ENCODE assay signal across 1 cellular context in the genomic region with DNA sequence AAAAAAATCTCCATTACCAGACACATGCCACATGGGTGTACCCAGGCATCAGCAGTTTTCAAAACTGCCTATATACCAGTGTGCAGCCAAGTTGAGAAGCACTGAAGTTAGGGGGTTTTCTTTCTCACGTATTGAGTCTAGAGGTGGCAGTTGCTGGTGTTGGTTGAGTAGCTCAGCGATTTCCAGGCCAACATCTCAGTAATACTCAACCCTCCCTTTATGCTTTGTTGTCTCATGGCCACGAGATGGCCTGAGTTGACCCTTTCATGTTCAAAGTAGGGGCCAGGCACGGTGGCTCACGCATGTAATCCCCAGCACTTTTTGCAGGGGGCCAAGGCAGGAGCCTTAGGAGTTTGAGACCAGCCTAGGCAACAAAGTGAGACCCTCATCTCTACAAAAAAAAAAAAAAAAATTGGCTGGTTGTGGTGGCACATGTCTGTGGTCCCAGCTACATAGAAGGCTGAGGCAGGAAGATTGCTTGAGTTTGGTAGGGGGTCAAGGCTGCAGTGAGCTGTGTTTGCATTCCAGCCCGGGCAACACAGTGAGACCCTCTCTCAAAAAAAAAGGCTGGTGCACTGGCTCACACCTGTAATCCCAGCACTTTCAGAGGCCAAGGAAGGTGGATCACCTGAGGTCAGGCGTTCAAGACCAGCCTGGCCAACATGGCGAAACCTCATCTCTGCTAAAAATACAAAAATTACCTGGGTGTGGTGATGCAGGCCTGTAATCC.
TF ChIP-seq lines count a peak whose summit lies in the region.

No MANE protein-coding gene starts in this region.

TF ChIP-seq in HepG2, 621 proteins besides CTCF, POLR2A, EP300 and RAD21 (continued from another document):
- TF ChIP-seq ZNF121 (CRISPR knock-in tag; IDR thresholded peaks at IDR 0.05) (peak; percentile 94), ZFP36L1 (CRISPR knock-in tag; IDR thresholded peaks at IDR 0.05) (0 out of 2 replicates have a peak, but pooled peaks have one; percentile 19), SMAD3 (CRISPR knock-in tag; IDR thresholded peaks at IDR 0.05) (no peak), MXI1 (IDR thresholded peaks at IDR 0.05; ENCODE audit: borderline replicate concordance, low read depth, low read length) (peak; percentile 50; the same call in 1 of the 3 replicates), THRA (CRISPR knock-in tag; IDR thresholded peaks at IDR 0.05; ENCODE audit: borderline replicate concordance) (peak; percentile 98), SNAPC2 (CRISPR knock-in tag; IDR thresholded peaks at IDR 0.05) (no peak), ZNF780A (CRISPR knock-in tag; IDR thresholded peaks at IDR 0.05) (no peak), TBX2 (CRISPR knock-in tag; IDR thresholded peaks at IDR 0.05; ENCODE audit: borderline replicate concordance) (peak; percentile 62; the same call in 1 of the 2 replicates), MAX (IDR thresholded peaks at IDR 0.05) (peak; percentile 66), CC2D1A (CRISPR knock-in tag; IDR thresholded peaks at IDR 0.05) (no peak), RFX5 (IDR thresholded peaks at IDR 0.05; ENCODE audit: low read depth, low read length) (0 out of 2 replicates have a peak, but pooled peaks have one; percentile 30), HBP1 (CRISPR knock-in tag; IDR thresholded peaks at IDR 0.05; ENCODE audit: low read depth) (0 out of 2 replicates have a peak, but pooled peaks have one; percentile 35), ZNF761 (CRISPR knock-in tag; conservative IDR thresholded peaks at IDR 0.05) (no peak), KDM4B (CRISPR knock-in tag; IDR thresholded peaks at IDR 0.05) (no peak), SOX13 (IDR thresholded peaks at IDR 0.05) (no peak), SOX13 (CRISPR knock-in tag; conservative IDR thresholded peaks at IDR 0.05 in 1 of 2, IDR thresholded peaks at IDR 0.05 in 1 of 2) (peak in 1 of 2 experiments; percentile 61; a peak in 1 of 4 replicates), THAP11 (CRISPR knock-in tag; IDR thresholded peaks at IDR 0.05) (peak; percentile 57; the same call in 1 of the 2 replicates), ZNF331 (CRISPR knock-in tag; IDR thresholded peaks at IDR 0.05) (peak; percentile 55; the same call in 1 of the 2 replicates), ZNF235 (CRISPR knock-in tag; IDR thresholded peaks at IDR 0.05; ENCODE audit: borderline replicate concordance) (no peak), SAFB2 (CRISPR knock-in tag; IDR thresholded peaks at IDR 0.05; ENCODE audit: borderline replicate concordance, low read depth) (no peak), CREM (IDR thresholded peaks at IDR 0.05) (peak; percentile 25; the same call in 1 of the 2 replicates), CREM (CRISPR knock-in tag; IDR thresholded peaks at IDR 0.05) (no peak), NR2F2 (IDR thresholded peaks at IDR 0.05; ENCODE audit: borderline replicate concordance, low read depth) (no peak), MEIS1 (CRISPR knock-in tag; IDR thresholded peaks at IDR 0.05; ENCODE audit: borderline replicate concordance) (no peak), RFXANK (CRISPR knock-in tag; IDR thresholded peaks at IDR 0.05) (0 out of 2 replicates have a peak, but pooled peaks have one; percentile 60)
- TF ChIP-seq, protein P1, sequence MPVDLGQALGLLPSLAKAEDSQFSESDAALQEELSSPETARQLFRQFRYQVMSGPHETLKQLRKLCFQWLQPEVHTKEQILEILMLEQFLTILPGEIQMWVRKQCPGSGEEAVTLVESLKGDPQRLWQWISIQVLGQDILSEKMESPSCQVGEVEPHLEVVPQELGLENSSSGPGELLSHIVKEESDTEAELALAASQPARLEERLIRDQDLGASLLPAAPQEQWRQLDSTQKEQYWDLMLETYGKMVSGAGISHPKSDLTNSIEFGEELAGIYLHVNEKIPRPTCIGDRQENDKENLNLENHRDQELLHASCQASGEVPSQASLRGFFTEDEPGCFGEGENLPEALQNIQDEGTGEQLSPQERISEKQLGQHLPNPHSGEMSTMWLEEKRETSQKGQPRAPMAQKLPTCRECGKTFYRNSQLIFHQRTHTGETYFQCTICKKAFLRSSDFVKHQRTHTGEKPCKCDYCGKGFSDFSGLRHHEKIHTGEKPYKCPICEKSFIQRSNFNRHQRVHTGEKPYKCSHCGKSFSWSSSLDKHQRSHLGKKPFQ (CRISPR knock-in tag; IDR thresholded peaks at IDR 0.05; ENCODE audit: insufficient replicate concordance) = no peak
